ENCODE assay signal across 24 cellular contexts in the genomic region with DNA sequence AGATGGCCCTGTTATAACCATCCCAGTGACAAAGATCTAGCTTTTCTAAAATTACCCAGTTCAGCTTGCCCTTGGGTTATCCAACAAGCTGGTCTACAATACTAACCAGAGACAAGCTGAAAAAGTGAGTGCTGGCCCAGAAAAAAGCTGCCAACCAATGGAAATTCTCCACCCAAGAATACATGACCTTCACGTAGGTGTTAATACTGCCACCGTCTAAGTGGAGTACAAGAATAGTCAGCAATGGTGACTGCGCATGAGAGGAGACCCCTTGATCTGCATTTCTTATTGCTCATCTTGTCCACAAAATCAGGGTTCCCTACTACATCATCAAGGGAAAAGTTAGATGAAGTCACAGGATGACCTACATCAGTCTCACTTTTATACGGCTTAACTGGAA. TPM values are rescaled to one million over a fixed set of nuclear protein-coding genes. Genes with fewer than 3 reads are reported as not detected.
A peak's percentile ranks its signal among the peaks of the same experiment; 100 is the strongest.
DNase-seq lines count a peak whose midpoint lies in the region; ATAC-seq and TF ChIP-seq lines count a peak whose summit lies in the region.
"Had no signal": no experiment of that assay in that cellular context is flagged by ENCODE, and none has a peak within 500 bp of the region (broad histone marks: within the 10 kb centered on the region; RNA-seq: fewer than 3 reads in every experiment).

No MANE protein-coding gene starts in this region.

- no peak overlapping the region for H2AFZ ChIP-seq in neural progenitor cell (replicated peaks)

- no peaks in the 10 kb centered on the region for H3F3A ChIP-seq in neural progenitor cell (ENCODE audit: low read depth)

- ATAC-seq in left cardiac atrium (peak; percentile 63 to 89), Right ventricle myocardium inferior (no peak)
- ATAC-seq: GM12878 had no signal

- H3K9ac ChIP-seq in neural progenitor cell, result no peak overlapping the region
- H3K9ac ChIP-seq: BLaER1 had no signal

- H3K27me3 ChIP-seq in right atrium auricular region (no peaks in the 10 kb centered on the region), neural progenitor cell (no peaks in the 10 kb centered on the region)
- H3K27me3 ChIP-seq: BE2C, BLaER1 had no signal

- no peaks in the 10 kb centered on the region for H4K20me1 ChIP-seq in neural progenitor cell (ENCODE audit: low read depth)
- H4K20me1 ChIP-seq: BLaER1 had no signal

- intact Hi-C loops in left cardiac atrium (cut with DNase I) (no loop called here), Right ventricle myocardium inferior (cut with DNase I) (loop anchor here (10.0 kb wide), 1 partner anchor 114 kb away; a partner anchor contains a TSS), cardiac septum (cut with DNase I) (no loop called here)

- H3K36me3 ChIP-seq in right atrium auricular region (peaks cover 3% of the 10 kb centered on the region), neural progenitor cell (peaks cover 5% of the 10 kb centered on the region)
- H3K36me3 ChIP-seq: BE2C, BLaER1 had no signal

- peak overlapping the region; percentile 19 for H3K27ac Mint-ChIP-seq in neural progenitor cell
- H3K27ac Mint-ChIP-seq: CD14-positive monocyte; CD4-positive, alpha-beta memory T cell; CD8-positive, alpha-beta memory T cell had no signal

- no peak for DNase-seq in left cardiac atrium
- no peak for DNase-seq in Right ventricle myocardium inferior (ENCODE audit: missing footprints)
- DNase-seq in right atrium auricular region (ENCODE audit: low spot score), result no peak
- no peak for DNase-seq in cardiac septum (ENCODE audit: low spot score)
- DNase-seq in neural progenitor cell (ENCODE audit: low spot score), result no peak
- DNase-seq in MV-4-11 (lab: John Stamatoyannopoulos, UW), result no peak
- DNase-seq: 8988T; ACHN; BE2C; C1 segment of cervical spinal cord; CD4-positive, alpha-beta memory T cell; CD4-positive, CD25-positive, alpha-beta regulatory T cell; CD8-positive, alpha-beta memory T cell; COR-L47; DMS 273 treated with DMSO at 0.1 percent for 48 hours; DMS153; DMS53; DMS79; DND-41; EL; GDM1 had no signal

- H3K4me3 ChIP-seq in right atrium auricular region (no peak overlapping the region), neural progenitor cell (no peak overlapping the region)
- H3K4me3 ChIP-seq: BLaER1, GM12878 had no signal

- H3K4me1 Mint-ChIP-seq in neural progenitor cell, result no peaks in the 10 kb centered on the region
- H3K4me1 Mint-ChIP-seq: CD14-positive monocyte; CD4-positive, alpha-beta memory T cell; CD8-positive, alpha-beta memory T cell had no signal

- H3K4me3 Mint-ChIP-seq in neural progenitor cell, result no peak overlapping the region
- H3K4me3 Mint-ChIP-seq: CD14-positive monocyte; CD4-positive, alpha-beta memory T cell; CD4-positive, CD25-positive, alpha-beta regulatory T cell; CD8-positive, alpha-beta memory T cell had no signal

- no peak for TF ChIP-seq CTCF in right atrium auricular region (IDR thresholded peaks at IDR 0.05)
- no peak for TF ChIP-seq CTCF in neural progenitor cell (IDR thresholded peaks at IDR 0.05)

- H3K9me3 ChIP-seq in right atrium auricular region, result no peaks in the 10 kb centered on the region
- H3K9me3 ChIP-seq in neural progenitor cell (ENCODE audit: low read depth), result no peaks in the 10 kb centered on the region
- H3K9me3 ChIP-seq: BE2C, BLaER1 had no signal

- no peaks in the 10 kb centered on the region for H3K27me3 Mint-ChIP-seq in neural progenitor cell (ENCODE audit: insufficient read depth, low read depth)
- H3K27me3 Mint-ChIP-seq: CD4-positive, alpha-beta memory T cell; CD4-positive, CD25-positive, alpha-beta regulatory T cell; CD8-positive, alpha-beta memory T cell had no signal

- H3K9me3 Mint-ChIP-seq in neural progenitor cell, result no peaks in the 10 kb centered on the region
- H3K9me3 Mint-ChIP-seq: CD14-positive monocyte; CD4-positive, alpha-beta memory T cell; CD4-positive, CD25-positive, alpha-beta regulatory T cell; CD8-positive, alpha-beta memory T cell had no signal

- H3K4me1 ChIP-seq in right atrium auricular region, result peaks cover 0 to 5% of the 10 kb centered on the region in 2 donors
- H3K4me1 ChIP-seq in neural progenitor cell, result no peaks in the 10 kb centered on the region
- H3K4me1 ChIP-seq: BE2C, BLaER1 had no signal

- no peak overlapping the region for H3K4me2 ChIP-seq in neural progenitor cell
- H3K4me2 ChIP-seq: BLaER1 had no signal

- H3K27ac ChIP-seq in right atrium auricular region, result peak overlapping the region; percentile 39 to 71
- H3K27ac ChIP-seq in neural progenitor cell, result no peak overlapping the region
- H3K27ac ChIP-seq: BLaER1 had no signal

- no peaks in the 10 kb centered on the region for H3K79me2 ChIP-seq in neural progenitor cell (ENCODE audit: low read depth)

- no peaks in the 10 kb centered on the region for H3K36me3 Mint-ChIP-seq in neural progenitor cell
- H3K36me3 Mint-ChIP-seq: CD14-positive monocyte had no signal

RNA-seq across cellular contexts. Expression of a gene that starts 15.8 kb away (rescaled TPM):
- total RNA-seq in left cardiac atrium, result 1 to 10 TPM in 1 of 2 donors, under 1 TPM in 1; 0.39 to 1.3 TPM
- total RNA-seq in Right ventricle myocardium inferior, result 1.3 TPM
- total RNA-seq in right atrium auricular region, result 1 to 10 TPM; 1.4 to 1.5 TPM
- 0.16 TPM for total RNA-seq in cardiac septum
- total RNA-seq in neural progenitor cell (ENCODE audit: low replicate concordance), result 28.8 and 32.0 TPM in 2 replicates
- total RNA-seq: CD4-positive, alpha-beta memory T cell; CD8-positive, alpha-beta memory T cell had no signal

RNA-seq across cellular contexts. Expression of a gene that starts 45.4 kb away (rescaled TPM):
- total RNA-seq in left cardiac atrium (1 to 10 TPM; 5.5 to 6.9 TPM), Right ventricle myocardium inferior (6.6 TPM), right atrium auricular region (1 to 10 TPM; 5.3 to 9.4 TPM), cardiac septum (7.2 TPM), neural progenitor cell (ENCODE audit: low replicate concordance) (7.7 and 13.5 TPM in 2 replicates)

Comparison
In these comparisons a context has a peak if more than half of its experiments do, and no peak if none do; other contexts are left out.
1. RNA of a gene that starts 15.8 kb away (total RNA-seq): 28.8 to 32.0 TPM in neural progenitor cell; 1.4 to 1.5 TPM in right atrium auricular region, 1.3 TPM in Right ventricle myocardium inferior (single experiment), 0.39 to 1.3 TPM in left cardiac atrium and 0.16 TPM in cardiac septum (single experiment); every median in the first group is over 10 times any median in the second.